12 cellular contexts compared by ENCODE assay signal in the genomic region with DNA sequence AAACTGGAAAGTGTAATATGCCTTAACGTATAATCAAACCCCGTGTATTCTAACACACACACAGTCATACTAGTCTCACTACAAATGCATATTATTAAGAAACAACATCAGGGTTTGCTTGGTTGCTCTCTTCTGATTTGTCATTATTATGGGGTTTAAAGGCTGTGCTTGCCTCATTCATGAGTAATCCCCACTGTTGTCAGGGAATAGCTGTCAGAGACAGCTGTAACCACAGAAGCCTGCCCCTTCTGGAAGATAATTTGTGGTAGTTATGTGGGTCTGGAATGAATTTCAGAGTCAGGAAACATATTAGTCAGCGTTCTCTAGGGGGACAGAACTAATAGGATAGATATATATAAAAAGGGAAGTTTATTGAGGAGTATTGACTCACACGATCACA.
DNase-seq lines count a peak whose midpoint lies in the region; ATAC-seq and TF ChIP-seq lines count a peak whose summit lies in the region.
"Had no signal": no experiment of that assay in that cellular context is flagged by ENCODE, and none has a peak within 500 bp of the region (broad histone marks: within the 10 kb centered on the region; RNA-seq: fewer than 3 reads in every experiment).

No MANE protein-coding gene starts in this region.

- H3K4me3 ChIP-seq in A673 (ENCODE audit: low read depth, low read length, poor library complexity, severe bottlenecking) (no peak overlapping the region), MG63 (no peak overlapping the region), lung (no peak overlapping the region)
- H3K4me3 ChIP-seq: tibial artery had no signal

- peaks cover 14% of the 10 kb centered on the region for H3K27me3 Mint-ChIP-seq in H9 (ENCODE audit: low read depth)

- H3K56ac ChIP-seq in H9 (ENCODE audit: insufficient read length, low read depth, low read length) = no peak overlapping the region

- no peak overlapping the region for H3K4me3 Mint-ChIP-seq in H9
- H3K4me3 Mint-ChIP-seq: immature natural killer cell had no signal

- no peaks in the 10 kb centered on the region for H4K20me1 ChIP-seq in H9 (ENCODE audit: control insufficient read depth, insufficient read depth, insufficient read length)

- no peak overlapping the region for H4K5ac ChIP-seq in H9 (ENCODE audit: insufficient read length, low read depth, low read length)

- H3K14ac ChIP-seq in H9 (ENCODE audit: insufficient read depth, low read length) = no peak overlapping the region

- H3K9me3 Mint-ChIP-seq in H9 = no peaks in the 10 kb centered on the region

- DNase-seq in A673 (ENCODE audit: low spot score) = peak; percentile 87
- peak; percentile 72 for DNase-seq in MG63
- peak; percentile 56 for DNase-seq in brain pericyte (ENCODE audit: low read depth, low spot score)
- no peak for DNase-seq in lung (ENCODE audit: low spot score)
- DNase-seq in NOMO-1 treated with DMSO at 0.1 percent for 48 hours (lab: John Stamatoyannopoulos, UW; ENCODE audit: unreplicated experiment) = no peak
- DNase-seq in H9 = no peak
- DNase-seq in stimulated activated CD8-positive, alpha-beta memory T cell treated with anti-CD3 and anti-CD28 coated beads, Interleukin-4, amount 100 ng/mL, for 48 hours = no peak
- DNase-seq: immature natural killer cell; stimulated activated CD4-positive, alpha-beta T cell treated with anti-CD3 and anti-CD28 coated beads, Interleukin-12 subunit alpha, Interleukin-12 subunit beta, amount 100 ng/mL, for 4 hours; tibial artery had no signal

- H3K79me1 ChIP-seq in H9 (ENCODE audit: insufficient read depth, low read depth, low read length, poor library complexity, severe bottlenecking) = no peaks in the 10 kb centered on the region

- H3K4me1 ChIP-seq in A673 (ENCODE audit: insufficient read depth, low read length, poor library complexity, severe bottlenecking) = peaks cover 21% of the 10 kb centered on the region
- no peaks in the 10 kb centered on the region for H3K4me1 ChIP-seq in lung (ENCODE audit: control insufficient read depth in 2 of 2, insufficient read depth in 2 of 2, low read length in 2 of 2)
- no peaks in the 10 kb centered on the region for H3K4me1 ChIP-seq in H9 (ENCODE audit: insufficient read depth, low read length)

- H3K23me2 ChIP-seq in H9 (ENCODE audit: insufficient read length, low read depth, low read length, poor library complexity, severe bottlenecking) = no peaks in the 10 kb centered on the region

- H2AFZ ChIP-seq in H9 (ENCODE audit: low read length) = no peak overlapping the region

- 0 out of 2 replicates have a peak, but pooled peaks have one; percentile 26 for TF ChIP-seq CTCF in A673 (conservative IDR thresholded peaks at IDR 0.05; ENCODE audit: low read depth, low read length)
- no peak for TF ChIP-seq CTCF in lung (IDR thresholded peaks at IDR 0.05; ENCODE audit: control extremely low read depth, extremely low read depth)
- TF ChIP-seq CTCF in H9 (conservative IDR thresholded peaks at IDR 0.05) = no peak

- no peaks in the 10 kb centered on the region for H3K36me3 Mint-ChIP-seq in H9 (ENCODE audit: insufficient read depth in 1 of 3, low read depth in 3 of 3)
- H3K36me3 Mint-ChIP-seq: immature natural killer cell had no signal

- H3K9me3 ChIP-seq in A673 (ENCODE audit: low read depth, low read length, poor library complexity, severe bottlenecking) (no peaks in the 10 kb centered on the region), MG63 (no peaks in the 10 kb centered on the region), lung (ENCODE audit: control insufficient read depth in 2 of 2, insufficient read depth in 1 of 2, low read length in 1 of 2) (no peaks in the 10 kb centered on the region), H9 (ENCODE audit: control insufficient read depth, low read depth, low read length) (no peaks in the 10 kb centered on the region)
- H3K9me3 ChIP-seq: tibial artery had no signal

- CTCF ChIA-PET in A673 (lab: Charles Lee) = no interaction called here

- peak; percentile 48 for ATAC-seq in lung (ENCODE audit: insufficient read depth, low FRiP score)
- no peak for ATAC-seq in HG02642 (IDR thresholded peaks at IDR 0.05; ENCODE audit: poor library complexity, unreplicated experiment)

- no peak overlapping the region for H3K4me2 ChIP-seq in H9 (ENCODE audit: insufficient read depth, insufficient read length, low read length)

- H3K27me3 ChIP-seq in A673 (replicated peaks; ENCODE audit: insufficient read depth, low read depth, low read length, poor library complexity) (no peaks in the 10 kb centered on the region), MG63 (no peaks in the 10 kb centered on the region), lung (ENCODE audit: control insufficient read depth, insufficient read depth) (no peaks in the 10 kb centered on the region), H9 (ENCODE audit: insufficient read depth, low read length) (no peaks in the 10 kb centered on the region)
- H3K27me3 ChIP-seq: tibial artery had no signal

- POLR2A ChIA-PET in A673 (lab: Charles Lee; ENCODE audit: low non-redundant PET) = no interaction called here

- H3K4me1 Mint-ChIP-seq in H9 = peaks cover 8 to 9% of the 10 kb centered on the region in 2 experiments
- H3K4me1 Mint-ChIP-seq: immature natural killer cell had no signal

- no peak overlapping the region for H3K27ac Mint-ChIP-seq in H9
- H3K27ac Mint-ChIP-seq: immature natural killer cell had no signal

- no peak overlapping the region for H2BK5ac ChIP-seq in H9 (ENCODE audit: insufficient read length, low read length)

- H2AK5ac ChIP-seq in H9 (ENCODE audit: insufficient read length, low read length) = no peak overlapping the region

- no peak overlapping the region for H2BK120ac ChIP-seq in H9 (ENCODE audit: low read depth, low read length, poor library complexity, severe bottlenecking)

- no peak overlapping the region for H2BK12ac ChIP-seq in H9 (ENCODE audit: insufficient read length, low read depth, low read length)

- 67 to 70% methylated on average over 4 of the region's 4 CpGs for WGBS in lung, 2 donors
- no CpG with 5 or more reads among the region's 4 CpGs for WGBS in H9 (ENCODE audit: extremely low coverage, insufficient read length, low lambda C conversion rate)

- no TSS peak for BruUV-seq in A673 (replicated peaks; lab: Mats Ljungman, UMichigan)

- H3K36me3 ChIP-seq in A673 (ENCODE audit: insufficient read depth, low read length, poor library complexity, severe bottlenecking) (no peaks in the 10 kb centered on the region), MG63 (no peaks in the 10 kb centered on the region), lung (ENCODE audit: control insufficient read depth in 2 of 2, insufficient read depth in 2 of 2, low read length in 2 of 2) (no peaks in the 10 kb centered on the region)
- H3K36me3 ChIP-seq: tibial artery had no signal

- intact Hi-C loops in A673 (cut with micrococcal nuclease; ENCODE audit: unreplicated experiment) = no loop called here

- H3T11ph ChIP-seq in H9 (ENCODE audit: low read length) = no peak overlapping the region

- no peaks in the 10 kb centered on the region for H3K79me2 ChIP-seq in H9 (ENCODE audit: insufficient read depth, low read length)

- no peak overlapping the region for H4K8ac ChIP-seq in H9 (replicated peaks; ENCODE audit: insufficient read length, low read depth, low read length)

- no peak overlapping the region for H3K23ac ChIP-seq in H9 (ENCODE audit: insufficient read length, low read depth, low read length)

- H2BK15ac ChIP-seq in H9 (ENCODE audit: low read depth, low read length) = no peak overlapping the region

- no peak overlapping the region for H4K91ac ChIP-seq in H9 (ENCODE audit: insufficient read length, low read depth, low read length)

- H3K27ac ChIP-seq in A673 (ENCODE audit: low read depth, low read length, poor library complexity, severe bottlenecking) (peak overlapping the region; percentile 64), lung (ENCODE audit: low read depth in 1 of 2, low read length in 1 of 2) (no peak overlapping the region), H9 (ENCODE audit: insufficient read length, low read depth, low read length) (no peak overlapping the region)
- H3K27ac ChIP-seq: C4-2B had no signal

- no peak overlapping the region for H3K4ac ChIP-seq in H9 (ENCODE audit: low read depth, low read length)

- H3K18ac ChIP-seq in H9 (ENCODE audit: insufficient read length, low read depth, low read length) = no peak overlapping the region

- no peak overlapping the region for H3K9ac ChIP-seq in H9 (ENCODE audit: extremely low read depth, insufficient read length, low read length)

- H2BK20ac ChIP-seq in H9 (ENCODE audit: low read depth, low read length, poor library complexity, severe bottlenecking) = no peak overlapping the region

Comparison
In these comparisons a context has a peak if more than half of its experiments do, and no peak if none do; other contexts are left out.
1. DNase-seq: peak in A673 (single experiment), MG63 (single experiment) and brain pericyte (single experiment); none in lung (single experiment), NOMO-1 treated with DMSO at 0.1 percent for 48 hours (single experiment), H9 (single experiment) and stimulated activated CD8-positive, alpha-beta memory T cell treated with anti-CD3 and anti-CD28 coated beads, Interleukin-4, amount 100 ng/mL, for 48 hours (single experiment).